Comparison of ENCODE assay signal across 24 cellular contexts in genomic region chr2:88537640-88538039, GRCh38.
"Had no signal": no experiment of that assay in that cellular context is flagged by ENCODE, and none has a peak within 500 bp of the region (broad histone marks: within the 10 kb centered on the region; RNA-seq: fewer than 3 reads in every experiment).

No MANE protein-coding gene starts in this region.

- H3K4me3 Mint-ChIP-seq: activated naive CD4-positive, alpha-beta T cell treated with anti-CD3 and anti-CD28 coated beads for 36 hours; activated naive CD8-positive, alpha-beta T cell treated with anti-CD3 and anti-CD28 coated beads, Interleukin-2, amount 50 U/mL, for 24 hours; activated T-cell treated with anti-CD3 and anti-CD28 coated beads, Interleukin-2, amount 50 U/mL, for 72 hours; memory B cell; nephron progenitor cell; stimulated activated naive B cell treated with anti-CD40 and anti-IgM and Interleukin-4, amounts not matched to agents 10 μg/mL and 1 μg/mL and 100 μg/mL, for 72 hours; T-cell; T-helper 2 cell treated with Interferon-gamma antibody and Interleukin-4, amounts not matched to agents 5 μg/mL and 100 μg/mL, for 36 hours had no signal

- H3K4me1 Mint-ChIP-seq: activated naive CD8-positive, alpha-beta T cell treated with anti-CD3 and anti-CD28 coated beads, Interleukin-2, amount 50 U/mL, for 24 hours; memory B cell; stimulated activated naive B cell treated with anti-CD40 and anti-IgM and Interleukin-4, amounts not matched to agents 10 μg/mL and 1 μg/mL and 100 μg/mL, for 72 hours; T-cell had no signal

- DNase-seq: activated CD4-positive, alpha-beta T cell treated with anti-CD3 and anti-CD28 coated beads for 1 hour; activated CD4-positive, alpha-beta T cell treated with anti-CD3 and anti-CD28 coated beads, Interleukin-2, amount 50 U/mL, for 4 hours; activated effector memory CD4-positive, alpha-beta T cell treated with Interleukin-2 at 50 U/mL for 16 hours; activated naive CD4-positive, alpha-beta T cell treated with anti-CD3 and anti-CD28 coated beads for 36 hours; activated naive CD8-positive, alpha-beta T cell treated with anti-CD3 and anti-CD28 coated beads, Interleukin-2, amount 50 U/mL, for 24 hours; activated T-cell treated with anti-CD3 and anti-CD28 coated beads, Interleukin-2, amount 50 U/mL, for 72 hours; erythroblast; foreskin fibroblast; islet precursor cell; left cardiac atrium; mucosa of descending colon; nephron progenitor cell; sigmoid colon; stimulated activated CD4-positive, alpha-beta T cell treated with anti-CD3 and anti-CD28 coated beads, Interleukin-2, amount 100 ng/mL, for 48 hours; stimulated activated CD8-positive, alpha-beta memory T cell treated with anti-CD3 and anti-CD28 coated beads, Interleukin-4, amount 100 ng/mL, for 48 hours; stimulated activated naive B cell treated with anti-CD40 and anti-IgM and Interleukin-4, amounts not matched to agents 10 μg/mL and 1 μg/mL and 100 μg/mL, for 72 hours; T-cell; transverse colon; uterus had no signal

- H3K9me3 ChIP-seq: mucosa of descending colon, sigmoid colon, transverse colon, uterus had no signal

- H3K27ac ChIP-seq: cardiac muscle cell, sigmoid colon, transverse colon, uterus, VCaP had no signal

- H3K4me3 ChIP-seq: cardiac muscle cell, mucosa of descending colon, sigmoid colon, smooth muscle cell, transverse colon, uterus had no signal

- H3K36me3 ChIP-seq: cardiac muscle cell, sigmoid colon, transverse colon, uterus had no signal

- H3K4me2 ChIP-seq: smooth muscle cell had no signal

- H3K4me1 ChIP-seq: sigmoid colon, transverse colon, uterus had no signal

- ATAC-seq: activated naive CD8-positive, alpha-beta T cell treated with anti-CD3 and anti-CD28 coated beads, Interleukin-2, amount 50 U/mL, for 24 hours; activated T-cell treated with anti-CD3 and anti-CD28 coated beads, Interleukin-2, amount 50 U/mL, for 72 hours; left cardiac atrium; mucosa of descending colon; stimulated activated naive B cell treated with anti-CD40 and anti-IgM and Interleukin-4, amounts not matched to agents 10 μg/mL and 1 μg/mL and 100 μg/mL, for 72 hours; T-cell had no signal

- H3K27me3 ChIP-seq: cardiac muscle cell, sigmoid colon, uterus had no signal

- H3K27ac Mint-ChIP-seq: activated naive CD8-positive, alpha-beta T cell treated with anti-CD3 and anti-CD28 coated beads, Interleukin-2, amount 50 U/mL, for 24 hours; activated T-cell treated with anti-CD3 and anti-CD28 coated beads, Interleukin-2, amount 50 U/mL, for 72 hours; memory B cell; nephron progenitor cell; stimulated activated naive B cell treated with anti-CD40 and anti-IgM and Interleukin-4, amounts not matched to agents 10 μg/mL and 1 μg/mL and 100 μg/mL, for 72 hours; T-cell; T-helper 2 cell treated with Interferon-gamma antibody and Interleukin-4, amounts not matched to agents 5 μg/mL and 100 μg/mL, for 36 hours had no signal
